Comparison of ENCODE assay signal across 13 cellular contexts in the genomic region with DNA sequence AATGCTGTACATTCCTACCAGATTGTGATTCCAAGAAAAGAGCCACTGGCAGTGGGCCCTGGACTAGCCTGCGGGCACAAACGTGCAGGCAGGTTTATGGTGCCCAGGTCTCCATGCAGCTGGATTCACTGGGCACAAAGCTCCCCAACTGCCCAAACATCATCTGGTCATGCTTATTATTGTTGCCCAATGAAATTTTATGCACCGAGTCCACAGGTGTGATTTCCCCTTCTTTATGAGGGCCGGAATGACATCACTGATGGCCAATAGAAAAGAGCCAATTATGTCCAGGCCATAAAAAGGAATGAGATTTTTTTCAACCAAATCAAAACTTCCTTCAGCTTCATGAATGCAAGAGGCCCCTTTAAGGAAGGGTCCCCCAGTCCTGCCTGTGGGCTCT.
DNase-seq lines count a peak whose midpoint lies in the region; ATAC-seq and TF ChIP-seq lines count a peak whose summit lies in the region.
"Had no signal": no experiment of that assay in that cellular context is flagged by ENCODE, and none has a peak within 500 bp of the region (broad histone marks: within the 10 kb centered on the region; RNA-seq: fewer than 3 reads in every experiment).

No MANE protein-coding gene starts in this region.

- in situ Hi-C loops in transverse colon (cut with MboI; ENCODE audit: low pct_ligation_motif_present in 1 of 4, low pct_unique_long_range_greater_than_20kb in 1 of 4, low sequenced_read_pairs in 3 of 4) = no loop called here

- no peaks in the 10 kb centered on the region for H3K9me3 Mint-ChIP-seq in endothelial cell (ENCODE audit: unreplicated experiment)
- H3K9me3 Mint-ChIP-seq: CD4-positive, CD25-positive, alpha-beta regulatory T cell; GM23338 had no signal

- H3K27ac ChIP-seq in transverse colon = peak overlapping the region in 3 of 4 donors; percentile 41 to 56 (median 50)
- H3K27ac ChIP-seq: BLaER1 treated with 17β-estradiol and CSF1 and Interleukin-3, amounts not matched to agents 10 nM and 100 nM had no signal

- peak overlapping the region; percentile 35 for H3K4me3 Mint-ChIP-seq in endothelial cell (ENCODE audit: unreplicated experiment)
- H3K4me3 Mint-ChIP-seq: CD4-positive, CD25-positive, alpha-beta regulatory T cell; GM23338 had no signal

- no peaks in the 10 kb centered on the region for H3K27me3 ChIP-seq in transverse colon
- H3K27me3 ChIP-seq: BLaER1 treated with 17β-estradiol and CSF1 and Interleukin-3, amounts not matched to agents 10 nM and 100 nM had no signal

- no peak for ATAC-seq in GM18520 (IDR thresholded peaks at IDR 0.05; ENCODE audit: unreplicated experiment)
- ATAC-seq: GM12878 had no signal

- H3K4me1 ChIP-seq in transverse colon = peaks cover 1 to 24% (median 20%) of the 10 kb centered on the region in 4 donors

- H3K27me3 Mint-ChIP-seq in endothelial cell (ENCODE audit: unreplicated experiment) = peaks cover 4% of the 10 kb centered on the region
- H3K27me3 Mint-ChIP-seq: CD4-positive, CD25-positive, alpha-beta regulatory T cell had no signal

- H3K9me3 ChIP-seq in transverse colon = no peaks in the 10 kb centered on the region
- H3K9me3 ChIP-seq: BLaER1 treated with 17β-estradiol and CSF1 and Interleukin-3, amounts not matched to agents 10 nM and 100 nM had no signal

- H3K27ac Mint-ChIP-seq in endothelial cell (ENCODE audit: unreplicated experiment) = no peak overlapping the region

- H3K4me3 ChIP-seq in transverse colon = no peak overlapping the region
- H3K4me3 ChIP-seq: BLaER1 treated with 17β-estradiol and CSF1 and Interleukin-3, amounts not matched to agents 10 nM and 100 nM; GM12878; GM23338 had no signal

- H3K4me1 Mint-ChIP-seq in endothelial cell (ENCODE audit: unreplicated experiment) = peaks cover 41% of the 10 kb centered on the region

- intact Hi-C loops in transverse colon (cut with DNase I; ENCODE audit: low total_unique reads) = no loop called here

- no peak for TF ChIP-seq CTCF in endothelial cell (IDR thresholded peaks at IDR 0.05; ENCODE audit: unreplicated experiment)
- TF ChIP-seq CTCF in transverse colon (IDR thresholded peaks at IDR 0.05) = no peak

- WGBS in transverse colon (ENCODE audit: low coverage in 1 of 2), 2 donors = 58 to 80% methylated on average over 2 to 4 of the region's 4 CpGs

- DNase-seq in NCI-H2029 (lab: John Stamatoyannopoulos, UW) = peak; percentile 48
- no peak for DNase-seq in NCI-H2029 treated with DMSO at 0.1 percent for 48 hours (lab: John Stamatoyannopoulos, UW)
- DNase-seq in NCI-H69 (lab: John Stamatoyannopoulos, UW) = peak; percentile 75
- DNase-seq in endothelial cell (ENCODE audit: low spot score) = no peak
- DNase-seq in transverse colon = peak; percentile 35
- no peak for DNase-seq in cerebellum (ENCODE audit: low spot score)
- DNase-seq: ACHN; CD4-positive, CD25-positive, alpha-beta regulatory T cell; DMS79 had no signal

- peaks cover 25% of the 10 kb centered on the region for H3K36me3 Mint-ChIP-seq in endothelial cell (ENCODE audit: low read depth, unreplicated experiment)

- no peak for TF ChIP-seq POLR2A in transverse colon (IDR thresholded peaks at IDR 0.05)

- H3K36me3 ChIP-seq in transverse colon = no peaks in the 10 kb centered on the region

- no peak for TF ChIP-seq EP300 in transverse colon (IDR thresholded peaks at IDR 0.05; ENCODE audit: low read depth)

Comparison
In these comparisons a context has a peak if more than half of its experiments do, and no peak if none do; other contexts are left out.
1. DNase-seq: peak in NCI-H2029 (single experiment), NCI-H69 (single experiment) and transverse colon (single experiment); none in NCI-H2029 treated with DMSO at 0.1 percent for 48 hours (single experiment), endothelial cell (single experiment) and cerebellum (single experiment).